In genomic region chr20:10647471-10647870, GRCh38 we compare ENCODE assay signal across 10 cellular contexts. TPM values are rescaled to one million over a fixed set of nuclear protein-coding genes. Genes with fewer than 3 reads are reported as not detected.
DNase-seq lines count a peak whose midpoint lies in the region; ATAC-seq, FAIRE-seq and TF ChIP-seq lines count a peak whose summit lies in the region.
"Had no signal": no experiment of that assay in that cellular context is flagged by ENCODE, and none has a peak within 500 bp of the region (broad histone marks: within the 10 kb centered on the region; RNA-seq: fewer than 3 reads in every experiment).

No MANE protein-coding gene starts in this region.

- H3K9ac ChIP-seq in GM12878 (ENCODE audit: control insufficient read depth, insufficient read depth, low read length): no peak overlapping the region

- H4K20me1 ChIP-seq in GM12878 (ENCODE audit: control insufficient read depth, insufficient read depth): no peaks in the 10 kb centered on the region

- H3K36me3 Mint-ChIP-seq in nephron progenitor cell (ENCODE audit: low read depth): peaks cover 95% of the 10 kb centered on the region
- H3K36me3 Mint-ChIP-seq: natural killer cell treated with Interleukin-12 subunit alpha and Interleukin-12 subunit beta and Interleukin-15 and Interleukin-18, amount 100 ng/mL, for 72 hours had no signal

- POLR2A ChIA-PET in GM10248 (lab: Yijun Ruan, JAX): no interaction called here
- POLR2A ChIA-PET in GM12878 (lab: Charles Lee): no interaction called here

- intact Hi-C loops in GM12878 (cut with micrococcal nuclease; ENCODE audit: unreplicated experiment): loop anchor here (5.0 to 10.0 kb wide), 2 partner anchors 95 to 673 kb away; no protein-coding TSS in a partner anchor

- TF ChIP-seq CTCF in GM10248 (IDR thresholded peaks at IDR 0.05; ENCODE audit: control extremely low read depth, extremely low read depth, low read depth, missing control alignments) (peak; percentile 53), GM12878 (IDR thresholded peaks at IDR 0.05 in 2 of 3, conservative IDR thresholded peaks at IDR 0.05 in 1 of 3; ENCODE audit: control insufficient read depth in 2 of 3, extremely low read depth in 1 of 3, insufficient read depth in 1 of 3, low read depth in 3 of 3, low read length in 3 of 3) (peak; percentile 37 to 52 (median 42); a peak in 5 of 6 replicates), nephron progenitor cell (IDR thresholded peaks at IDR 0.05) (peak; percentile 17)

- no peaks in the 10 kb centered on the region for H3K9me3 Mint-ChIP-seq in nephron progenitor cell
- H3K9me3 Mint-ChIP-seq: natural killer cell treated with Interleukin-12 subunit alpha and Interleukin-12 subunit beta and Interleukin-15 and Interleukin-18, amount 100 ng/mL, for 72 hours; stimulated activated naive B cell treated with anti-CD40 and anti-IgM and Interleukin-4, amounts not matched to agents 10 μg/mL and 1 μg/mL and 100 μg/mL, for 72 hours had no signal

- no peak for TF ChIP-seq EP300 in GM12878 (IDR thresholded peaks at IDR 0.05; ENCODE audit: borderline replicate concordance in 1 of 2, control insufficient read depth in 1 of 2, low read depth in 2 of 2, low read length in 2 of 2)

- peaks cover 81% of the 10 kb centered on the region for H3K4me1 Mint-ChIP-seq in nephron progenitor cell
- H3K4me1 Mint-ChIP-seq: stimulated activated naive B cell treated with anti-CD40 and anti-IgM and Interleukin-4, amounts not matched to agents 10 μg/mL and 1 μg/mL and 100 μg/mL, for 72 hours had no signal

- CTCF ChIA-PET in GM10248 (lab: Yijun Ruan, JAX): interaction anchor here (1.6 to 2.0 kb wide), 2 partner anchors 9 to 179 kb away, joined by 3 to 5 read pairs; no protein-coding TSS in a partner anchor
- CTCF ChIA-PET in GM12878 (lab: Yijun Ruan, JAX): interaction anchor here (1.2 to 1.3 kb wide), 2 partner anchors 23 to 546 kb away, joined by 3 to 4 read pairs; no protein-coding TSS in a partner anchor

- SMC1A ChIA-PET in GM12878 (lab: Charles Lee; ENCODE audit: uncharacterized antibody, unreplicated experiment): no interaction called here

- H3K36me3 ChIP-seq in GM12878 (ENCODE audit: control insufficient read depth in 2 of 2, insufficient read depth in 2 of 2, low read length in 1 of 2): peaks cover 9 to 10% of the 10 kb centered on the region in 2 experiments; a peak in 3 of 4 replicates

- peak; percentile 34 for ATAC-seq in HG02852 (IDR thresholded peaks at IDR 0.05; ENCODE audit: unreplicated experiment)
- ATAC-seq in GM12878: peak; percentile 62
- ATAC-seq in GM19397 (IDR thresholded peaks at IDR 0.05; ENCODE audit: unreplicated experiment): no peak
- ATAC-seq in HG02610 (IDR thresholded peaks at IDR 0.05; ENCODE audit: unreplicated experiment): no peak

- no peaks in the 10 kb centered on the region for H3K27me3 ChIP-seq in GM12878 (replicated peaks in 1 of 2; ENCODE audit: control insufficient read depth in 2 of 2, insufficient read depth in 2 of 2, low read length in 1 of 2)

- H3K4me3 Mint-ChIP-seq in nephron progenitor cell: peak overlapping the region; percentile 27
- H3K4me3 Mint-ChIP-seq: natural killer cell treated with Interleukin-12 subunit alpha and Interleukin-12 subunit beta and Interleukin-15 and Interleukin-18, amount 100 ng/mL, for 72 hours; stimulated activated naive B cell treated with anti-CD40 and anti-IgM and Interleukin-4, amounts not matched to agents 10 μg/mL and 1 μg/mL and 100 μg/mL, for 72 hours had no signal

- H2AFZ ChIP-seq in GM12878 (ENCODE audit: control insufficient read depth, low read depth, low read length): no peak overlapping the region

- DNase-seq in GM10248 (ENCODE audit: extremely low spot score) (peak; percentile 32), GM12878 (ENCODE audit: low read depth, low spot score) (no peak), nephron progenitor cell (no peak), amygdala (lab: John Stamatoyannopoulos, UW) (no peak), pons (ENCODE audit: low spot score) (no peak)
- DNase-seq: stimulated activated naive B cell treated with anti-CD40 and anti-IgM and Interleukin-4, amounts not matched to agents 10 μg/mL and 1 μg/mL and 100 μg/mL, for 72 hours had no signal

- WGBS in GM12878 (ENCODE audit: insufficient coverage, insufficient replicate concordance, low lambda C conversion rate, missing lambda C conversion rate): 53% methylated on average over 9 of the region's 9 CpGs

- peaks cover 8% of the 10 kb centered on the region for H3K27me3 Mint-ChIP-seq in nephron progenitor cell (ENCODE audit: low read depth, poor library complexity)
- H3K27me3 Mint-ChIP-seq: natural killer cell treated with Interleukin-12 subunit alpha and Interleukin-12 subunit beta and Interleukin-15 and Interleukin-18, amount 100 ng/mL, for 72 hours had no signal

- H3K79me2 ChIP-seq in GM12878 (ENCODE audit: control insufficient read depth, insufficient read depth, low read length): no peaks in the 10 kb centered on the region

- TF ChIP-seq POLR2A in GM12878 (IDR thresholded peaks at IDR 0.05; ENCODE audit: low read depth, low read length): no peak

- in situ Hi-C loops in GM12878 (cut with MboI): no loop called here

- H3K4me2 ChIP-seq in GM12878 (ENCODE audit: control insufficient read depth, insufficient read depth): no peak overlapping the region

- no TSS peak for BruUV-seq in GM12878 (replicated peaks; lab: Mats Ljungman, UMichigan)

- peaks cover 14% of the 10 kb centered on the region for H3K4me1 ChIP-seq in GM12878 (ENCODE audit: control insufficient read depth, insufficient read depth, low read length)

- peak overlapping the region; percentile 93 for H3K27ac Mint-ChIP-seq in nephron progenitor cell
- H3K27ac Mint-ChIP-seq: natural killer cell treated with Interleukin-12 subunit alpha and Interleukin-12 subunit beta and Interleukin-15 and Interleukin-18, amount 100 ng/mL, for 72 hours; stimulated activated naive B cell treated with anti-CD40 and anti-IgM and Interleukin-4, amounts not matched to agents 10 μg/mL and 1 μg/mL and 100 μg/mL, for 72 hours had no signal

- TF ChIP-seq RAD21 in GM12878 (IDR thresholded peaks at IDR 0.05; ENCODE audit: insufficient read depth, low read depth, low read length): peak; percentile 43

- FAIRE-seq in GM12878 (lab: Jason Lieb, UNC): no peak

- RAD21 ChIA-PET in GM12878 (lab: Charles Lee; ENCODE audit: unreplicated experiment): no interaction called here

- no peak overlapping the region for H3K27ac ChIP-seq in GM12878 (ENCODE audit: control insufficient read depth, insufficient read depth)

- no peaks in the 10 kb centered on the region for H3K9me3 ChIP-seq in GM12878 (replicated peaks; ENCODE audit: control insufficient read depth, insufficient read depth, low read length)

- H3K4me3 ChIP-seq in GM12878: no peak overlapping the region

TF ChIP-seq in GM12878, 131 proteins besides CTCF, POLR2A, EP300 and RAD21:
- TF ChIP-seq CHD4 (IDR thresholded peaks at IDR 0.05) (no peak), TARDBP (IDR thresholded peaks at IDR 0.05; ENCODE audit: borderline replicate concordance) (no peak), POLR2AphosphoS5 (IDR thresholded peaks at IDR 0.05; ENCODE audit: low read length) (0 out of 2 replicates have a peak, but pooled peaks have one; percentile 14), USF2 (IDR thresholded peaks at IDR 0.05; ENCODE audit: borderline replicate concordance, low read depth, low read length) (no peak)

RNA-seq across cellular contexts. Expression of gene JAG1, which starts 26.3 kb away (rescaled TPM):
- 19.2 and 20.7 TPM in 2 replicates for total RNA-seq in GM12878 (2013; cell fraction: nucleolus; rRNA removed)
- total RNA-seq in GM12878 (2014; rRNA removed) (2.1 and 2.5 TPM in 2 replicates), GM12878 (2014; rRNA removed; fragmentation: Illumina TruSeq; extraction: Trizol) (1.3 TPM in 2 replicates), GM12878 (2021) (3.1 and 3.2 TPM in 2 replicates)
- 0.98 TPM for polyA plus RNA-seq in GM12878 (2011; ENCODE audit: low read depth)
- polyA plus RNA-seq in GM12878 (2011; rRNA removed) (5.0 and 6.9 TPM in 2 replicates), GM12878 (2014; fragmentation: Illumina TruSeq; extraction: Trizol) (1.4 and 2.2 TPM in 2 replicates), GM12878 (2014; fragmentation: Nextera tagmentation; extraction: Ambion mirVana) (1 to 10 TPM in 1 of 2 experiments, under 1 TPM in 1; 0.66 to 1.0 TPM), GM12878 (2014; rRNA removed) (2.0 and 2.2 TPM in 2 replicates), GM12878 (2016; fragmentation: Nextera tagmentation; extraction: Ambion mirVana) (1 to 10 TPM; 1.1 to 1.6 TPM)
- polyA plus RNA-seq in GM12878 (2011; cell fraction: cytosol; rRNA removed): 6.0 and 8.3 TPM in 2 replicates
- 25.9 and 26.5 TPM in 2 replicates for polyA plus RNA-seq in GM12878 (2011; cell fraction: nucleus; rRNA removed)
- polyA plus RNA-seq in GM12878 (2012): 2.4 and 5.1 TPM in 2 replicates
- polyA minus RNA-seq in GM12878 (2011; rRNA and poly(A)+ RNA removed): 23.6 and 27.0 TPM in 2 replicates
- polyA minus RNA-seq in GM12878 (2011; cell fraction: cytosol; rRNA and poly(A)+ RNA removed): 7.1 and 8.8 TPM in 2 replicates
- 21.8 and 23.7 TPM in 2 replicates for polyA minus RNA-seq in GM12878 (2011; cell fraction: nucleus; rRNA and poly(A)+ RNA removed)

Comparison
In these comparisons a context has a peak if more than half of its experiments do, and no peak if none do; other contexts are left out.
1. ATAC-seq: peak in HG02852 (single experiment) and GM12878 (single experiment); none in GM19397 (single experiment) and HG02610 (single experiment).
2. Peak in every context shown above with its lines, with median percentiles within 50 percentile points of each other: CTCF ChIP-seq.